In genomic region chr21:33368124-33368523, GRCh38 we compare ENCODE assay signal across 1 cellular context.
TF ChIP-seq lines count a peak whose summit lies in the region.

No MANE protein-coding gene starts in this region.

TF ChIP-seq in K562, 482 proteins besides CTCF, POLR2A, EP300 and RAD21 (continued from another document and continues in another):
- TF ChIP-seq BRF2 (IDR thresholded peaks at IDR 0.05; ENCODE audit: borderline replicate concordance, insufficient read depth, insufficient read length): no peak
- TF ChIP-seq JUND (IDR thresholded peaks at IDR 0.05; ENCODE audit: borderline replicate concordance, low read depth, low read length): peak; percentile 52; the same call in 1 of the 2 replicates
- TF ChIP-seq JUND (tag; IDR thresholded peaks at IDR 0.05; ENCODE audit: borderline replicate concordance, low read depth, low read length): peak; percentile 49; the same call in 1 of the 3 replicates
- TF ChIP-seq IRF1 (CRISPR knock-in tag; IDR thresholded peaks at IDR 0.05; ENCODE audit: borderline replicate concordance): no peak
- no peak for TF ChIP-seq PHF21A (IDR thresholded peaks at IDR 0.05; ENCODE audit: borderline replicate concordance, low read depth)
- TF ChIP-seq ELF2 (CRISPR knock-in tag; IDR thresholded peaks at IDR 0.05): peak; percentile 15; the same call in 1 of the 2 replicates
- TF ChIP-seq GATA2 (CRISPR knock-in tag; IDR thresholded peaks at IDR 0.05): peak; percentile 87
- TF ChIP-seq ZNF518B (CRISPR knock-in tag; IDR thresholded peaks at IDR 0.05): no peak
- no peak for TF ChIP-seq BACH1 (tag; IDR thresholded peaks at IDR 0.05)
- no peak for TF ChIP-seq CHD7 (IDR thresholded peaks at IDR 0.05; ENCODE audit: low read depth, low read length)
- no peak for TF ChIP-seq ATF6 (CRISPR knock-in tag; IDR thresholded peaks at IDR 0.05)
- TF ChIP-seq SRSF9 (IDR thresholded peaks at IDR 0.05; ENCODE audit: borderline replicate concordance, low read depth, low read length): no peak
- TF ChIP-seq RHOXF2B (CRISPR knock-in tag; conservative IDR thresholded peaks at IDR 0.05): no peak
- no peak for TF ChIP-seq PML (IDR thresholded peaks at IDR 0.05; ENCODE audit: low read length)
- TF ChIP-seq CGGBP1 (CRISPR knock-in tag; IDR thresholded peaks at IDR 0.05): no peak
- no peak for TF ChIP-seq ZC3H11A (IDR thresholded peaks at IDR 0.05; ENCODE audit: low read depth, low read length)
- no peak for TF ChIP-seq ZNF398 (CRISPR knock-in tag; IDR thresholded peaks at IDR 0.05)
- TF ChIP-seq HNRNPH1 (optimal IDR thresholded peaks at IDR 0.05; ENCODE audit: low read depth, low read length): no peak
- TF ChIP-seq ZNF586 (CRISPR knock-in tag; conservative IDR thresholded peaks at IDR 0.05): no peak
- TF ChIP-seq HNRNPLL (IDR thresholded peaks at IDR 0.05; ENCODE audit: low read depth, low read length, poor library complexity, severe bottlenecking): no peak
- no peak for TF ChIP-seq NCOA6 (IDR thresholded peaks at IDR 0.05)
- TF ChIP-seq PREB (CRISPR knock-in tag; IDR thresholded peaks at IDR 0.05): no peak
- no peak for TF ChIP-seq ZNF324 (CRISPR knock-in tag; IDR thresholded peaks at IDR 0.05)
- TF ChIP-seq MLX (CRISPR knock-in tag; conservative IDR thresholded peaks at IDR 0.05): no peak
- TF ChIP-seq PCBP1 (IDR thresholded peaks at IDR 0.05; ENCODE audit: low read depth, low read length, poor library complexity, severe bottlenecking): no peak
- no peak; the same call in 1 of the 2 replicates for TF ChIP-seq GATAD2B (IDR thresholded peaks at IDR 0.05; ENCODE audit: borderline replicate concordance)
- no peak for TF ChIP-seq ZNF174 (CRISPR knock-in tag; IDR thresholded peaks at IDR 0.05)
- TF ChIP-seq ZNF165 (CRISPR knock-in tag; IDR thresholded peaks at IDR 0.05; ENCODE audit: borderline replicate concordance): no peak
- no peak for TF ChIP-seq POLR2B (IDR thresholded peaks at IDR 0.05; ENCODE audit: low read depth, partially characterized antibody)
- TF ChIP-seq YY1 (IDR thresholded peaks at IDR 0.05; ENCODE audit: borderline replicate concordance in 1 of 3, control insufficient read depth in 1 of 3, extremely low read depth in 1 of 3, insufficient read depth in 3 of 3, insufficient read length in 1 of 3, insufficient replicate concordance in 2 of 3, low read depth in 1 of 3, low read length in 2 of 3): no peak
- TF ChIP-seq NFRKB (IDR thresholded peaks at IDR 0.05; ENCODE audit: low read depth): no peak
- TF ChIP-seq NELFE (IDR thresholded peaks at IDR 0.05; ENCODE audit: insufficient read depth, insufficient read length): no peak
